ENCODE assay signal across 34 cellular contexts in genomic region chr3:60393946-60394345, GRCh38.
"Had no signal": no experiment of that assay in that cellular context is flagged by ENCODE, and none has a peak within 500 bp of the region (broad histone marks: within the 10 kb centered on the region; RNA-seq: fewer than 3 reads in every experiment).

No MANE protein-coding gene starts in this region.

- DNase-seq: Karpas-422, Kasumi-1, MG63, MM.1S, MV-4-11, NCI-H1048, NCI-H1092, NCI-H1092 treated with DMSO at 0.1 percent for 48 hours, NCI-H1105, NCI-H1105 treated with DMSO at 0.1 percent for 48 hours, NCI-H1417, NCI-H1417 treated with DMSO at 0.1 percent for 48 hours, NCI-H1436, NCI-H1436 treated with DMSO at 0.1 percent for 48 hours, NCI-H146, NCI-H1694, NCI-H1694 treated with DMSO at 0.1 percent for 48 hours, NCI-H187, NCI-H187 treated with DMSO at 0.1 percent for 48 hours, NCI-H1930, NCI-H2029, NCI-H2029 treated with DMSO at 0.1 percent for 48 hours, NCI-H2081, NCI-H2081 treated with DMSO at 0.1 percent for 48 hours, NCI-H2107, NCI-H2171, NCI-H2171 treated with DMSO at 0.1 percent for 48 hours, NCI-H2227 treated with DMSO at 0.1 percent for 48 hours, NCI-H226, NCI-H345, NCI-H446, NCI-H446 treated with DMSO at 0.1 percent for 48 hours, NCI-H510A had no signal

- H3K4me3 ChIP-seq: MG63 had no signal

- H3K9me3 ChIP-seq: MG63 had no signal

- H3K4me2 ChIP-seq: KMS-11 had no signal

- H3K36me3 ChIP-seq: MG63 had no signal

- H3K27ac ChIP-seq: KMS-11 had no signal

- H3K9ac ChIP-seq: KMS-11 had no signal

- H3K27me3 ChIP-seq: MG63 had no signal
